In the genomic region with DNA sequence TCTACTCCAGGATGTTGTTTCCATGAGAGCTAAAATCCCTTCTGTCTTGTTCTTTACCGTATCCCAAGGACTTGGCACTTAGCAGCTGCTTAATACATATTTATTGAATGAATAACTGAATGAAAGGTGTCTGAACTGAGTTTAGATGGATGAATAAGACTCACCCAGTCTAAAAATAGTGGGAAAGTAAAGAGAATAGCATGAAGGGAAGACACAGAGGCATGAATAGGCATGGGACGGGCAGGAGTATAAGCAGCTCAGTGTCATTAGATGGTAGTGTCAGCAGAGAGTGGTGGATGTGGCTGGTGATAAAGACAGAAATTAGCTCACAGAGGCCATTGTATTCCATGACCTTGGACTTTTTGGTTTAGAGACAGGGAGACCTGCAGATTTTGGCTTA, we compare ENCODE assay signal across 14 cellular contexts. TPM values are rescaled to one million over a fixed set of nuclear protein-coding genes. Genes with fewer than 3 reads are reported as not detected.
DNase-seq lines count a peak whose midpoint lies in the region; ATAC-seq and TF ChIP-seq lines count a peak whose summit lies in the region.
"Had no signal": no experiment of that assay in that cellular context is flagged by ENCODE, and none has a peak within 500 bp of the region (broad histone marks: within the 10 kb centered on the region; RNA-seq: fewer than 3 reads in every experiment).

No MANE protein-coding gene starts in this region.

- no peaks in the 10 kb centered on the region for H3K4me1 Mint-ChIP-seq in Calu3 (ENCODE audit: low read depth, unreplicated experiment)

- H3K4me3 ChIP-seq in mammary epithelial cell (replicated peaks in 1 of 3; ENCODE audit: insufficient read depth in 1 of 3, low read depth in 2 of 3, low read length in 3 of 3) = no peak overlapping the region
- no peak overlapping the region for H3K4me3 ChIP-seq in breast epithelium
- H3K4me3 ChIP-seq in gastrocnemius medialis = no peak overlapping the region
- H3K4me3 ChIP-seq: GM23338 had no signal

- no peaks in the 10 kb centered on the region for H4K20me1 ChIP-seq in mammary epithelial cell (ENCODE audit: insufficient read depth, low read length)

- intact Hi-C loops in mammary epithelial cell (cut with micrococcal nuclease) = no loop called here
- intact Hi-C loops in breast epithelium (cut with DNase I; ENCODE audit: low total_unique reads) = no loop called here
- intact Hi-C loops in gastrocnemius medialis (cut with DNase I; ENCODE audit: low total_unique reads) = loop anchor here (2.0 to 10.0 kb wide), 2 partner anchors 22 to 368 kb away; partner anchors contain the start of gene GADD45A
- intact Hi-C loops in Calu3 (cut with micrococcal nuclease; ENCODE audit: unreplicated experiment) = no loop called here
- intact Hi-C loops in Right ventricle myocardium inferior (cut with DNase I) = no loop called here

- no peak overlapping the region for H3K27ac Mint-ChIP-seq in Calu3 (ENCODE audit: unreplicated experiment)
- H3K27ac Mint-ChIP-seq: CD4-positive, CD25-positive, alpha-beta regulatory T cell; GM23338 had no signal

- no peaks in the 10 kb centered on the region for H3K9me3 Mint-ChIP-seq in Calu3 (ENCODE audit: low read depth, unreplicated experiment)
- H3K9me3 Mint-ChIP-seq: CD4-positive, CD25-positive, alpha-beta regulatory T cell; GM23338 had no signal

- CTCF ChIA-PET in mammary epithelial cell (lab: Charles Lee; ENCODE audit: low non-redundant PET) (no interaction called here), Calu3 (lab: Charles Lee) (no interaction called here)

- dilution Hi-C loops in mammary epithelial cell (cut with HindIII; ENCODE audit: low sequenced_read_pairs) = loop anchor here (5.0 kb wide), 1 partner anchor 35 kb away; no protein-coding TSS in a partner anchor

- no peak for TF ChIP-seq POLR2A in breast epithelium (IDR thresholded peaks at IDR 0.05)
- no peak for TF ChIP-seq POLR2A in gastrocnemius medialis (IDR thresholded peaks at IDR 0.05)

- BruUV-seq in mammary epithelial cell (replicated peaks; lab: Mats Ljungman, UMichigan) (no TSS peak), Calu3 (replicated peaks; lab: Mats Ljungman, UMichigan) (no TSS peak)

- ATAC-seq in foreskin keratinocyte (peak; percentile 83), gastrocnemius medialis (peak; percentile 84 to 91), Right ventricle myocardium inferior (no peak)
- ATAC-seq: GM23338 had no signal

- H3K36me3 ChIP-seq in mammary epithelial cell (ENCODE audit: insufficient read depth, low read length) (no peaks in the 10 kb centered on the region), breast epithelium (no peaks in the 10 kb centered on the region), gastrocnemius medialis (no peaks in the 10 kb centered on the region)

- H3K4me2 ChIP-seq in mammary epithelial cell (ENCODE audit: insufficient read depth, low read depth, low read length) = no peak overlapping the region
- H3K4me2 ChIP-seq: GM23338 had no signal

- no peak overlapping the region for H3K4me3 Mint-ChIP-seq in Calu3 (ENCODE audit: low read depth, unreplicated experiment)
- H3K4me3 Mint-ChIP-seq: CD4-positive, CD25-positive, alpha-beta regulatory T cell; GM23338 had no signal

- DNase-seq in mammary epithelial cell (peak; percentile 19), breast epithelium (ENCODE audit: low spot score in 2 of 2) (no peak), foreskin keratinocyte (peak; percentile 77 to 90), gastrocnemius medialis (no peak), COR-L47 (lab: John Stamatoyannopoulos, UW) (no peak), Calu3 (no peak), Right ventricle myocardium inferior (ENCODE audit: missing footprints) (no peak)
- DNase-seq: CD4-positive, CD25-positive, alpha-beta regulatory T cell; DMS79; EL; H7 had no signal

- no peak overlapping the region for H3K27ac ChIP-seq in mammary epithelial cell (ENCODE audit: insufficient read depth, low read depth, low read length)
- no peak overlapping the region for H3K27ac ChIP-seq in breast epithelium
- no peak overlapping the region for H3K27ac ChIP-seq in foreskin keratinocyte
- H3K27ac ChIP-seq in gastrocnemius medialis = peak overlapping the region; percentile 50 to 81 (median 74)
- H3K27ac ChIP-seq: 22Rv1 had no signal

- TF ChIP-seq CTCF in mammary epithelial cell (conservative IDR thresholded peaks at IDR 0.05 in 1 of 2, IDR thresholded peaks at IDR 0.05 in 1 of 2; ENCODE audit: extremely low read depth in 1 of 2, insufficient read depth in 1 of 2, low read depth in 1 of 2, low read length in 2 of 2) (no peak), breast epithelium (IDR thresholded peaks at IDR 0.05) (no peak), foreskin keratinocyte (conservative IDR thresholded peaks at IDR 0.05) (no peak), gastrocnemius medialis (IDR thresholded peaks at IDR 0.05 in 4 of 5, conservative IDR thresholded peaks at IDR 0.05 in 1 of 5) (no peak), Calu3 (IDR thresholded peaks at IDR 0.05; ENCODE audit: unreplicated experiment) (no peak)

- in situ Hi-C loops in mammary epithelial cell (cut with MboI; ENCODE audit: low sequenced_read_pairs in 2 of 2) = no loop called here
- in situ Hi-C loops in gastrocnemius medialis (cut with MboI; ENCODE audit: low sequenced_read_pairs in 4 of 4) = no loop called here

- H3K9ac ChIP-seq in mammary epithelial cell (ENCODE audit: insufficient read depth, low read length) = no peak overlapping the region

- WGBS in mammary epithelial cell (ENCODE audit: low coverage, missing lambda C conversion rate) = 18% methylated on average over 2 of the region's 2 CpGs

- H3K27me3 ChIP-seq in mammary epithelial cell (ENCODE audit: insufficient read depth, low read length) (no peaks in the 10 kb centered on the region), breast epithelium (no peaks in the 10 kb centered on the region), foreskin keratinocyte (no peaks in the 10 kb centered on the region), gastrocnemius medialis (no peaks in the 10 kb centered on the region)

- H3K4me1 ChIP-seq in mammary epithelial cell (ENCODE audit: insufficient read depth, low read length) (peaks cover 6% of the 10 kb centered on the region), breast epithelium (no peaks in the 10 kb centered on the region), foreskin keratinocyte (peaks cover 12% of the 10 kb centered on the region), gastrocnemius medialis (peaks cover 12 to 25% of the 10 kb centered on the region in 2 donors)

- H3K9me3 ChIP-seq in mammary epithelial cell (replicated peaks; ENCODE audit: insufficient read depth, low read length) = no peaks in the 10 kb centered on the region
- H3K9me3 ChIP-seq in breast epithelium = no peaks in the 10 kb centered on the region
- no peaks in the 10 kb centered on the region for H3K9me3 ChIP-seq in gastrocnemius medialis

- H3K27me3 Mint-ChIP-seq in Calu3 (ENCODE audit: unreplicated experiment) = peaks cover 3% of the 10 kb centered on the region
- H3K27me3 Mint-ChIP-seq: CD4-positive, CD25-positive, alpha-beta regulatory T cell had no signal

- no peak overlapping the region for H2AFZ ChIP-seq in mammary epithelial cell (ENCODE audit: low read depth, low read length)
- H2AFZ ChIP-seq: GM23338 had no signal

- H3K79me2 ChIP-seq in mammary epithelial cell (ENCODE audit: insufficient read depth, low read length) = no peaks in the 10 kb centered on the region

- H3K36me3 Mint-ChIP-seq in Calu3 (ENCODE audit: insufficient read depth, unreplicated experiment) = no peaks in the 10 kb centered on the region
- H3K36me3 Mint-ChIP-seq: CD4-positive, CD25-positive, alpha-beta regulatory T cell had no signal

RNA-seq across cellular contexts. Expression of gene IL12RB2, which starts 9.2 kb away (rescaled TPM):
- total RNA-seq in mammary epithelial cell (10 to 100 TPM in 1 of 2 donors, under 1 TPM in 1; 0.38 to 11.5 TPM), breast epithelium (1 to 10 TPM in 1 of 3 donors, under 1 TPM in 2; 0.33 to 5.1 (median 0.59) TPM), foreskin keratinocyte (1.9 and 2.1 TPM in 2 replicates), gastrocnemius medialis (10 to 100 TPM in 1 of 4 donors, 1 to 10 TPM in 3; 3.2 to 14.0 (median 9.2) TPM), Calu3 (2022) (not detected in 2 replicates), Right ventricle myocardium inferior (0.41 TPM)
- polyA plus RNA-seq in mammary epithelial cell (0.31 TPM), foreskin keratinocyte (0.79 and 1.9 TPM in 2 replicates)
- 1.0 TPM for polyA minus RNA-seq in mammary epithelial cell
- polyA plus RNA-seq: BJ had no signal

Comparison
In these comparisons a context has a peak if more than half of its experiments do, and no peak if none do; other contexts are left out.
1. DNase-seq: peak in mammary epithelial cell (single experiment) and foreskin keratinocyte (2 of 2); none in breast epithelium (0 of 2), gastrocnemius medialis (0 of 2), COR-L47 (single experiment), Calu3 (single experiment) and Right ventricle myocardium inferior (single experiment).
2. H3K27ac ChIP-seq: peak in gastrocnemius medialis (4 of 4); none in mammary epithelial cell (single experiment), breast epithelium (0 of 2) and foreskin keratinocyte (single experiment).